Comparison of ENCODE assay signal across 8 cellular contexts in genomic region chr11:78138694-78139421, GRCh38. TPM values are rescaled to one million over a fixed set of nuclear protein-coding genes. Genes with fewer than 3 reads are reported as not detected.
A peak's percentile ranks its signal among the peaks of the same experiment; 100 is the strongest.
DNase-seq lines count a peak whose midpoint lies in the region; ATAC-seq, FAIRE-seq and TF ChIP-seq lines count a peak whose summit lies in the region.

No MANE protein-coding gene starts in this region.

- H3K27me3 ChIP-seq in cardiac muscle cell (no peaks in the 10 kb centered on the region), hepatocyte (no peaks in the 10 kb centered on the region), small intestine (ENCODE audit: control insufficient read depth in 2 of 2, insufficient read depth in 2 of 2, low read length in 2 of 2) (no peaks in the 10 kb centered on the region)

- FAIRE-seq in small intestine (lab: Jason Lieb, UNC): no peak

- intact Hi-C loops in Right ventricle myocardium superior (cut with DNase I): loop anchor here (5.0 kb wide), 1 partner anchor 48 kb away; the partner anchor contains the start of genes KCTD21 and USP35

- H3K9me2 ChIP-seq in hepatocyte (replicated peaks; ENCODE audit: insufficient read depth): no peaks in the 10 kb centered on the region

- H3K4me3 ChIP-seq in cardiac muscle cell (peak overlapping the region; percentile 76), hepatocyte (peak overlapping the region; percentile 70), small intestine (ENCODE audit: low read depth in 1 of 2, low read length in 2 of 2) (peak overlapping the region; percentile 59 to 75)

- H3K36me3 ChIP-seq in cardiac muscle cell (no peaks in the 10 kb centered on the region), hepatocyte (replicated peaks; ENCODE audit: insufficient read depth, low read depth) (no peaks in the 10 kb centered on the region), small intestine (ENCODE audit: control insufficient read depth in 2 of 2, insufficient read depth in 2 of 2, low read length in 2 of 2) (no peaks in the 10 kb centered on the region)

- no peaks in the 10 kb centered on the region for H3K27me3 Mint-ChIP-seq in activated T-cell treated with anti-CD3 and anti-CD28 coated beads, Interleukin-2, amount 50 U/mL, for 72 hours (ENCODE audit: low read depth)

- H3K27ac Mint-ChIP-seq in activated T-cell treated with anti-CD3 and anti-CD28 coated beads, Interleukin-2, amount 50 U/mL, for 72 hours: peak overlapping the region; percentile 98

- H3K4me3 Mint-ChIP-seq in activated T-cell treated with anti-CD3 and anti-CD28 coated beads, Interleukin-2, amount 50 U/mL, for 72 hours: peak overlapping the region; percentile 93 to 97

- H3K4me1 ChIP-seq in cardiac muscle cell (ENCODE audit: low read depth) (no peaks in the 10 kb centered on the region), hepatocyte (ENCODE audit: insufficient read depth) (peaks cover 6% of the 10 kb centered on the region), small intestine (ENCODE audit: control insufficient read depth in 2 of 2, insufficient read depth in 1 of 2, low read depth in 1 of 2, low read length in 1 of 2) (peaks cover 3 to 5% of the 10 kb centered on the region in 2 donors)

- H3K79me2 ChIP-seq in hepatocyte: peaks cover 41% of the 10 kb centered on the region

- DNase-seq in cardiac muscle cell (ENCODE audit: low read depth in 1 of 2, low spot score in 1 of 2): peak in 1 of 2 donors; percentile 28
- DNase-seq in Right ventricle myocardium superior: no peak
- DNase-seq in NCI-H69 (lab: John Stamatoyannopoulos, UW): peak; percentile 59
- peak; percentile 36 to 40 for DNase-seq in activated T-cell treated with anti-CD3 and anti-CD28 coated beads, Interleukin-2, amount 50 U/mL, for 72 hours
- peak; percentile 34 for DNase-seq in hepatocyte (ENCODE audit: low spot score)
- DNase-seq in small intestine: peak; percentile 67
- DNase-seq in NCI-H1930 (lab: John Stamatoyannopoulos, UW): no peak

- H3K4me2 ChIP-seq in hepatocyte: peak overlapping the region; percentile 86

- ATAC-seq in Right ventricle myocardium superior (ENCODE audit: poor library complexity) (no peak), HG02870 (IDR thresholded peaks at IDR 0.05; ENCODE audit: unreplicated experiment) (peak; percentile 15)
- peak; percentile 40 to 43 for ATAC-seq in activated T-cell treated with anti-CD3 and anti-CD28 coated beads, Interleukin-2, amount 50 U/mL, for 72 hours (replicated peaks in 1 of 2)

- H3K4me1 Mint-ChIP-seq in activated T-cell treated with anti-CD3 and anti-CD28 coated beads, Interleukin-2, amount 50 U/mL, for 72 hours (ENCODE audit: low read depth): peaks cover 39% of the 10 kb centered on the region

- no peaks in the 10 kb centered on the region for H3K9me3 Mint-ChIP-seq in activated T-cell treated with anti-CD3 and anti-CD28 coated beads, Interleukin-2, amount 50 U/mL, for 72 hours

- peak overlapping the region; percentile 89 for H2AFZ ChIP-seq in hepatocyte

- peak overlapping the region; percentile 86 for H3K27ac ChIP-seq in cardiac muscle cell
- peak overlapping the region; percentile 80 for H3K27ac ChIP-seq in hepatocyte
- peak overlapping the region; percentile 61 to 85 for H3K27ac ChIP-seq in small intestine (ENCODE audit: low read depth in 1 of 2, low read length in 1 of 2)

- TF ChIP-seq CTCF in cardiac muscle cell (IDR thresholded peaks at IDR 0.05; ENCODE audit: low read depth, low read length): no peak
- TF ChIP-seq CTCF in hepatocyte (IDR thresholded peaks at IDR 0.05; ENCODE audit: poor library complexity): no peak

- no peaks in the 10 kb centered on the region for H3K9me3 ChIP-seq in cardiac muscle cell (ENCODE audit: low read depth)
- no peaks in the 10 kb centered on the region for H3K9me3 ChIP-seq in hepatocyte (ENCODE audit: low read depth)
- H3K9me3 ChIP-seq in small intestine (ENCODE audit: control insufficient read depth, low read depth): no peaks in the 10 kb centered on the region

- H4K20me1 ChIP-seq in hepatocyte (ENCODE audit: insufficient read depth, poor library complexity, severe bottlenecking): no peaks in the 10 kb centered on the region

- peaks cover 16 to 21% of the 10 kb centered on the region in 2 donors for H3K36me3 Mint-ChIP-seq in activated T-cell treated with anti-CD3 and anti-CD28 coated beads, Interleukin-2, amount 50 U/mL, for 72 hours (ENCODE audit: insufficient read depth in 2 of 2)

- 20% methylated on average over 12 of the region's 12 CpGs for WGBS in hepatocyte (ENCODE audit: low lambda C conversion rate, missing lambda C conversion rate)
- 16 to 17% (median 16%) methylated on average over 12 of the region's 12 CpGs for WGBS in small intestine, 3 donors

RNA-seq across cellular contexts. Expression of gene ALG8, which starts 0.6 kb away (rescaled TPM):
- total RNA-seq in cardiac muscle cell (25.9 and 38.4 TPM in 2 replicates), Right ventricle myocardium superior (15.8 TPM), hepatocyte (43.1 and 66.8 TPM in 2 replicates)
- polyA plus RNA-seq in cardiac muscle cell (74.1 and 75.4 TPM in 2 replicates), hepatocyte (62.0 and 74.3 TPM in 2 replicates), small intestine (10 to 100 TPM in 2 of 3 donors, 1 to 10 TPM in 1; 10.0 to 26.2 (median 13.0) TPM)
- total RNA-seq in activated T-cell treated with anti-CD3 and anti-CD28 coated beads, Interleukin-2, amount 50 U/mL, for 72 hours: 10 to 100 TPM; 45.6 to 47.9 TPM

RNA-seq across cellular contexts. Expression of gene KCTD21, which starts 49.6 kb away (rescaled TPM):
- total RNA-seq in cardiac muscle cell (8.6 and 15.8 TPM in 2 replicates), Right ventricle myocardium superior (10.4 TPM), hepatocyte (8.2 and 9.2 TPM in 2 replicates)
- polyA plus RNA-seq in cardiac muscle cell (4.8 and 5.8 TPM in 2 replicates), hepatocyte (3.8 and 4.7 TPM in 2 replicates), small intestine (1 to 10 TPM; 4.1 to 6.5 (median 6.5) TPM)
- total RNA-seq in activated T-cell treated with anti-CD3 and anti-CD28 coated beads, Interleukin-2, amount 50 U/mL, for 72 hours: 10 to 100 TPM; 22.4 to 31.8 TPM

RNA-seq across cellular contexts. Expression of gene USP35, which starts 49.9 kb away (rescaled TPM):
- total RNA-seq in cardiac muscle cell: 25.1 and 35.0 TPM in 2 replicates
- polyA plus RNA-seq in cardiac muscle cell: 11.1 and 13.3 TPM in 2 replicates
- total RNA-seq in Right ventricle myocardium superior: 4.6 TPM
- total RNA-seq in activated T-cell treated with anti-CD3 and anti-CD28 coated beads, Interleukin-2, amount 50 U/mL, for 72 hours: 10 to 100 TPM; 17.3 to 18.9 TPM
- 4.5 and 7.3 TPM in 2 replicates for total RNA-seq in hepatocyte
- 2.9 and 4.7 TPM in 2 replicates for polyA plus RNA-seq in hepatocyte
- 1 to 10 TPM; 1.9 to 7.8 (median 5.1) TPM for polyA plus RNA-seq in small intestine

RNA-seq across cellular contexts. Expression of gene NDUFC2, which starts 59.2 kb away (rescaled TPM):
- total RNA-seq in cardiac muscle cell (123 and 247 TPM in 2 replicates), Right ventricle myocardium superior (328 TPM), hepatocyte (107 and 115 TPM in 2 replicates)
- polyA plus RNA-seq in cardiac muscle cell (574 and 689 TPM in 2 replicates), hepatocyte (442 and 481 TPM in 2 replicates), small intestine (100 to 1,000 TPM; 172 to 381 (median 172) TPM)
- 100 to 1,000 TPM; 190 to 199 TPM for total RNA-seq in activated T-cell treated with anti-CD3 and anti-CD28 coated beads, Interleukin-2, amount 50 U/mL, for 72 hours

Comparison
In these comparisons a context has a peak if more than half of its experiments do, and no peak if none do; other contexts are left out.
1. DNase-seq: peak in NCI-H69 (single experiment), activated T-cell treated with anti-CD3 and anti-CD28 coated beads, Interleukin-2, amount 50 U/mL, for 72 hours (2 of 2), hepatocyte (single experiment) and small intestine (single experiment); none in Right ventricle myocardium superior (single experiment) and NCI-H1930 (0 of 2).
2. Peak in every context shown above with its lines, with median percentiles within 50 percentile points of each other: H3K27ac ChIP-seq and H3K4me3 ChIP-seq.